8 cellular contexts compared by ENCODE assay signal in genomic region chr10:6416892-6417512, GRCh38.
DNase-seq lines count a peak whose midpoint lies in the region; ATAC-seq and TF ChIP-seq lines count a peak whose summit lies in the region.

No MANE protein-coding gene starts in this region.

- H3K4me3 ChIP-seq in astrocyte of the cerebellum (ENCODE audit: low read depth, low read length), result no peak overlapping the region
- no peak overlapping the region for H3K4me3 ChIP-seq in hepatocyte
- no peak overlapping the region for H3K4me3 ChIP-seq in lower leg skin (ENCODE audit: low read depth, poor library complexity, severe bottlenecking)

- no peaks in the 10 kb centered on the region for H4K20me1 ChIP-seq in hepatocyte (ENCODE audit: insufficient read depth, poor library complexity, severe bottlenecking)

- in situ Hi-C loops in astrocyte of the cerebellum (cut with HindIII; ENCODE audit: low sequenced_read_pairs), result no loop called here

- POLR2A ChIA-PET in activated naive CD8-positive, alpha-beta T cell treated with anti-CD3 and anti-CD28 coated beads, Interleukin-2, amount 10 ng/mL, durations not matched to agents 7 days and 5 days (lab: Charles Lee), result no interaction called here

- H3K27me3 Mint-ChIP-seq in activated naive CD8-positive, alpha-beta T cell treated with anti-CD3 and anti-CD28 coated beads, Interleukin-2, amount 10 ng/mL, durations not matched to agents 7 days and 5 days, result no peaks in the 10 kb centered on the region
- no peaks in the 10 kb centered on the region for H3K27me3 Mint-ChIP-seq in activated naive CD8-positive, alpha-beta T cell treated with anti-CD3 and anti-CD28 coated beads for 36 hours

- no peak overlapping the region for H2AFZ ChIP-seq in hepatocyte

- H3K9me2 ChIP-seq in hepatocyte (replicated peaks; ENCODE audit: insufficient read depth), result no peaks in the 10 kb centered on the region

- no peaks in the 10 kb centered on the region for H3K4me1 ChIP-seq in hepatocyte (ENCODE audit: insufficient read depth)

- TF ChIP-seq CTCF in astrocyte of the cerebellum (IDR thresholded peaks at IDR 0.05; ENCODE audit: low read depth, low read length, missing control alignments) (peak; percentile 61), hepatocyte (IDR thresholded peaks at IDR 0.05; ENCODE audit: poor library complexity) (peak; percentile 84), lower leg skin (IDR thresholded peaks at IDR 0.05) (no peak)

- peaks cover 13% of the 10 kb centered on the region for H3K27me3 ChIP-seq in hepatocyte

- H3K36me3 ChIP-seq in hepatocyte (replicated peaks; ENCODE audit: insufficient read depth, low read depth), result no peaks in the 10 kb centered on the region

- H3K27ac ChIP-seq in hepatocyte, result no peak overlapping the region

- no peak overlapping the region for H3K4me3 Mint-ChIP-seq in activated naive CD8-positive, alpha-beta T cell treated with anti-CD3 and anti-CD28 coated beads, Interleukin-2, amount 10 ng/mL, durations not matched to agents 7 days and 5 days
- H3K4me3 Mint-ChIP-seq in activated naive CD8-positive, alpha-beta T cell treated with anti-CD3 and anti-CD28 coated beads for 36 hours, result no peak overlapping the region

- H3K9me3 Mint-ChIP-seq in activated naive CD8-positive, alpha-beta T cell treated with anti-CD3 and anti-CD28 coated beads, Interleukin-2, amount 10 ng/mL, durations not matched to agents 7 days and 5 days, result no peaks in the 10 kb centered on the region
- peaks cover 5% of the 10 kb centered on the region for H3K9me3 Mint-ChIP-seq in activated naive CD8-positive, alpha-beta T cell treated with anti-CD3 and anti-CD28 coated beads for 36 hours

- H3K79me2 ChIP-seq in hepatocyte, result no peaks in the 10 kb centered on the region

- no peaks in the 10 kb centered on the region for H3K9me3 ChIP-seq in hepatocyte (ENCODE audit: low read depth)

- no peak overlapping the region for H3K4me2 ChIP-seq in hepatocyte

- peaks cover 2% of the 10 kb centered on the region for H3K36me3 Mint-ChIP-seq in activated naive CD8-positive, alpha-beta T cell treated with anti-CD3 and anti-CD28 coated beads, Interleukin-2, amount 10 ng/mL, durations not matched to agents 7 days and 5 days
- peaks cover 14% of the 10 kb centered on the region for H3K36me3 Mint-ChIP-seq in activated naive CD8-positive, alpha-beta T cell treated with anti-CD3 and anti-CD28 coated beads for 36 hours

- H3K27ac Mint-ChIP-seq in activated naive CD8-positive, alpha-beta T cell treated with anti-CD3 and anti-CD28 coated beads, Interleukin-2, amount 10 ng/mL, durations not matched to agents 7 days and 5 days, result no peak overlapping the region
- H3K27ac Mint-ChIP-seq in activated naive CD8-positive, alpha-beta T cell treated with anti-CD3 and anti-CD28 coated beads for 36 hours, result no peak overlapping the region

- WGBS in hepatocyte (ENCODE audit: low lambda C conversion rate, missing lambda C conversion rate), result 64% methylated on average over 3 of the region's 3 CpGs
- WGBS in lower leg skin, 2 donors, result 62 to 63% methylated on average over 3 of the region's 3 CpGs

- peak; percentile 63 for ATAC-seq in activated naive CD8-positive, alpha-beta T cell treated with anti-CD3 and anti-CD28 coated beads, Interleukin-2, amount 10 ng/mL, durations not matched to agents 7 days and 5 days (ENCODE audit: low read depth)
- ATAC-seq in GM19467 (IDR thresholded peaks at IDR 0.05; ENCODE audit: unreplicated experiment), result no peak

- no peak for TF ChIP-seq POLR2A in lower leg skin (IDR thresholded peaks at IDR 0.05)

- intact Hi-C loops in lower leg skin (cut with DNase I; ENCODE audit: low total_unique reads), result no loop called here

- peaks cover 6% of the 10 kb centered on the region for H3K4me1 Mint-ChIP-seq in activated naive CD8-positive, alpha-beta T cell treated with anti-CD3 and anti-CD28 coated beads, Interleukin-2, amount 10 ng/mL, durations not matched to agents 7 days and 5 days
- peaks cover 5% of the 10 kb centered on the region for H3K4me1 Mint-ChIP-seq in activated naive CD8-positive, alpha-beta T cell treated with anti-CD3 and anti-CD28 coated beads for 36 hours

- no peak for DNase-seq in activated naive CD8-positive, alpha-beta T cell treated with anti-CD3 and anti-CD28 coated beads, Interleukin-2, amount 10 ng/mL, durations not matched to agents 7 days and 5 days
- no peak for DNase-seq in activated naive CD8-positive, alpha-beta T cell treated with anti-CD3 and anti-CD28 coated beads for 36 hours
- DNase-seq in MV-4-11 (lab: John Stamatoyannopoulos, UW) (peak; percentile 47), astrocyte of the cerebellum (ENCODE audit: low read depth) (peak; percentile 34), hepatocyte (ENCODE audit: low spot score) (peak; percentile 68), smooth muscle cell of the brain vasculature (ENCODE audit: low read depth, low spot score) (peak; percentile 37), lower leg skin (ENCODE audit: low spot score in 2 of 2) (no peak)

Comparison
In these comparisons a context has a peak if more than half of its experiments do, and no peak if none do; other contexts are left out.
1. DNase-seq: peak in MV-4-11 (single experiment), astrocyte of the cerebellum (single experiment), hepatocyte (single experiment) and smooth muscle cell of the brain vasculature (single experiment); none in activated naive CD8-positive, alpha-beta T cell treated with anti-CD3 and anti-CD28 coated beads, Interleukin-2, amount 10 ng/mL, durations not matched to agents 7 days and 5 days (single experiment), activated naive CD8-positive, alpha-beta T cell treated with anti-CD3 and anti-CD28 coated beads for 36 hours (single experiment) and lower leg skin (0 of 2).
2. CTCF ChIP-seq: peak in astrocyte of the cerebellum (single experiment) and hepatocyte (single experiment); none in lower leg skin (0 of 3).